9 cellular contexts compared by ENCODE assay signal in the genomic region with DNA sequence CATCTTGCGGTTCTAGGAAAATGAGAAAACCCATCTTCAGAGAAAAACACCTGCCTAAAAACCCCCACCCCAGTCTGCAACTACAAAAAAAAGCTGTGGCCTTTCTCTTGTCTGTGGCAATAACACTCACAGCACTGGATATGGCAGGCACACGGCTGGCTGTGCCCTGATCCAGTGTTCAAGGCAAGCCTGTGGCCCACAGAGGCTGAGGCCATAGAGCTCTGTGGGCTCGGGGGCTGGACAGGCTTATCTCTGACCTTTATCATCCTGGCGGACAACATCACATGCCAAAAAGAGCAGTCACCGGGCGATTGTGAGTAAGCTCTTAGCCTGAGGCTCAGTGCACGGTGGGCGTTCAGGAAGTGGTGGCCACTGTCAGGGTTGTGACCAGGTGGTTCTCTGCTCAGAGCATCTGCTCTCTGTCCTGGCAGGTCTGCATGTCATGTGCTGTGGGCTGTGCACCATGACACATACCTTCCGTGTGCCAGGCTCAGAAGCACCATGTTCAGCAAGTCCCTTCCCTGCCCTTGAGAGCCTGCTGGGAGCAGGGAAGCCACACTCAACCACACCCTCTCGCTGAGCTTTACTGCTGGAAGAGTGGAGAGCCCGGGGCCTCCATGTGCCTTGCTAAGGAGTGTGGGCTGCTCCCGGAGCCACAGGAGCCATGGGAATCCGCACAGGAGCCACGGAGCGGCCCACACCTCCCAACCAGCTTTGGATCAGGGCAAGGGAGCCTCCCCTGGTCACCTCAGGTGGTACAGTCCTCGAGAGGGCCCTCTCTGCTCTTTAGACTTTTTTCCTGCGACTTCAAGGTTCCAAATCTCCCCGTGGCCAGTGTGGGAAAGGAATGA. TPM values are rescaled to one million over a fixed set of nuclear protein-coding genes. Genes with fewer than 3 reads are reported as not detected.
A peak's percentile ranks its signal among the peaks of the same experiment; 100 is the strongest.
DNase-seq lines count a peak whose midpoint lies in the region; ATAC-seq and TF ChIP-seq lines count a peak whose summit lies in the region.
"Had no signal": no experiment of that assay in that cellular context is flagged by ENCODE, and none has a peak within 500 bp of the region (broad histone marks: within the 10 kb centered on the region; RNA-seq: fewer than 3 reads in every experiment).

No MANE protein-coding gene starts in this region.

- H3K4me3 ChIP-seq in H7 (ENCODE audit: insufficient read depth, low read depth, low read length): no peak overlapping the region

- DNase-seq in AG20443 (ENCODE audit: low spot score) (peak; percentile 47), H7 (peak; percentile 73), left ventricle myocardium superior (no peak), nucleus accumbens (lab: John Stamatoyannopoulos, UW) (no peak)

- no peaks in the 10 kb centered on the region for H3K27me3 ChIP-seq in H7 (ENCODE audit: control insufficient read depth, insufficient read depth, low read length)

- no peaks in the 10 kb centered on the region for H3K36me3 ChIP-seq in H7 (replicated peaks; ENCODE audit: control insufficient read depth, insufficient read depth, low read length)

- intact Hi-C loops in left ventricle myocardium superior (cut with micrococcal nuclease): no loop called here

- peak; percentile 72 for ATAC-seq in SK-N-SH treated with all-trans-retinoic acid at 6 μM for 48 hours
- ATAC-seq in left ventricle myocardium superior: peak; percentile 86
- no peak for ATAC-seq in HG03378 (IDR thresholded peaks at IDR 0.05; ENCODE audit: unreplicated experiment)
- ATAC-seq in GM18870 (IDR thresholded peaks at IDR 0.05; ENCODE audit: unreplicated experiment): no peak
- ATAC-seq in HG02642 (IDR thresholded peaks at IDR 0.05; ENCODE audit: poor library complexity, unreplicated experiment): no peak

TF ChIP-seq in SK-N-SH treated with all-trans-retinoic acid at 6 μM for 48 hours, 23 proteins besides CTCF, POLR2A, EP300 and RAD21:
- TF ChIP-seq GLIS3 (CRISPR knock-in tag; IDR thresholded peaks at IDR 0.05) (no peak), TCF4 (CRISPR knock-in tag; IDR thresholded peaks at IDR 0.05; ENCODE audit: borderline replicate concordance) (peak; percentile 40; the same call in 1 of the 2 replicates), TSHZ2 (CRISPR knock-in tag; IDR thresholded peaks at IDR 0.05) (peak; percentile 54; the same call in 1 of the 2 replicates)

RNA-seq across cellular contexts. Expression of gene WDR38, which starts 34.6 kb away (rescaled TPM):
- total RNA-seq in H7 (2014; rRNA removed; shearing (Covaris generic)): not detected in 2 replicates
- total RNA-seq in left ventricle myocardium superior: not detected
- total RNA-seq: neural crest cell had no signal

RNA-seq across cellular contexts. Expression of gene OLFML2A, which starts 41.7 kb away (rescaled TPM):
- 5.6 and 7.4 TPM in 2 replicates for total RNA-seq in H7 (2014; rRNA removed; shearing (Covaris generic))
- 38.0 TPM for total RNA-seq in left ventricle myocardium superior

RNA-seq across cellular contexts. Expression of gene RPL35, which starts 43.1 kb away (rescaled TPM):
- 2,762 and 3,564 TPM in 2 replicates for total RNA-seq in H7 (2014; rRNA removed; shearing (Covaris generic))
- total RNA-seq in left ventricle myocardium superior: 676 TPM

RNA-seq across cellular contexts. Expression of gene ARPC5L, which starts 43.3 kb away (rescaled TPM):
- 34.5 and 42.4 TPM in 2 replicates for total RNA-seq in H7 (2014; rRNA removed; shearing (Covaris generic))
- total RNA-seq in left ventricle myocardium superior: 41.1 TPM

RNA-seq across cellular contexts. Expression of gene NR6A1, which starts 47.5 kb away (rescaled TPM):
- 91.1 and 97.7 TPM in 2 replicates for total RNA-seq in H7 (2014; rRNA removed; shearing (Covaris generic))
- total RNA-seq in left ventricle myocardium superior: 1.9 TPM

Comparison
In these comparisons a context has a peak if more than half of its experiments do, and no peak if none do; other contexts are left out.
1. DNase-seq: peak in AG20443 (single experiment) and H7 (single experiment); none in left ventricle myocardium superior (single experiment) and nucleus accumbens (0 of 56).
2. ATAC-seq: peak in SK-N-SH treated with all-trans-retinoic acid at 6 μM for 48 hours (single experiment) and left ventricle myocardium superior (single experiment); none in HG03378 (single experiment), GM18870 (single experiment) and HG02642 (single experiment).